Comparison of ENCODE assay signal across 14 cellular contexts in genomic region chr12:66403746-66404145, GRCh38.
A peak's percentile ranks its signal among the peaks of the same experiment; 100 is the strongest.
DNase-seq lines count a peak whose midpoint lies in the region; ATAC-seq and TF ChIP-seq lines count a peak whose summit lies in the region.
"Had no signal": no experiment of that assay in that cellular context is flagged by ENCODE, and none has a peak within 500 bp of the region (broad histone marks: within the 10 kb centered on the region; RNA-seq: fewer than 3 reads in every experiment).

No MANE protein-coding gene starts in this region.

- ATAC-seq in HG02759 (IDR thresholded peaks at IDR 0.05; ENCODE audit: unreplicated experiment): peak; percentile 53

- CTCF ChIA-PET in activated CD4-positive, alpha-beta memory T cell treated with anti-CD3 and anti-CD28 coated beads for 36 hours (lab: Charles Lee): interaction anchor here (0.6 to 3.7 kb wide), 2 partner anchors 43 to 135 kb away, joined by 3 to 17 read pairs; no protein-coding TSS in a partner anchor

- TF ChIP-seq CTCF in GM10266 (IDR thresholded peaks at IDR 0.05; ENCODE audit: control insufficient read depth, insufficient read depth, low read depth, missing control alignments): no peak

- no peaks in the 10 kb centered on the region for H3K27me3 Mint-ChIP-seq in activated CD4-positive, alpha-beta memory T cell treated with anti-CD3 and anti-CD28 coated beads for 36 hours

- no peaks in the 10 kb centered on the region for H3K4me1 Mint-ChIP-seq in activated CD4-positive, alpha-beta memory T cell treated with anti-CD3 and anti-CD28 coated beads for 36 hours (ENCODE audit: low read depth)

- H3K4me3 Mint-ChIP-seq in activated CD4-positive, alpha-beta memory T cell treated with anti-CD3 and anti-CD28 coated beads for 36 hours: no peak overlapping the region
- H3K4me3 Mint-ChIP-seq: mesothelial cell of epicardium had no signal

- intact Hi-C loops in activated CD4-positive, alpha-beta memory T cell treated with anti-CD3 and anti-CD28 coated beads for 36 hours (cut with micrococcal nuclease): loop anchor here (10.0 kb wide), 2 partner anchors 299 to 1089 kb away; no protein-coding TSS in a partner anchor

- POLR2A ChIA-PET in activated CD4-positive, alpha-beta memory T cell treated with anti-CD3 and anti-CD28 coated beads for 36 hours (lab: Charles Lee): no interaction called here

- no peak overlapping the region for H3K27ac Mint-ChIP-seq in activated CD4-positive, alpha-beta memory T cell treated with anti-CD3 and anti-CD28 coated beads for 36 hours
- H3K27ac Mint-ChIP-seq: mesothelial cell of epicardium had no signal

- H3K9me3 Mint-ChIP-seq in activated CD4-positive, alpha-beta memory T cell treated with anti-CD3 and anti-CD28 coated beads for 36 hours: no peaks in the 10 kb centered on the region
- H3K9me3 Mint-ChIP-seq: mesothelial cell of epicardium had no signal

- peak in 2 of 3 experiments; percentile 11 to 42 for DNase-seq in NCI-H1417 (lab: John Stamatoyannopoulos, UW)
- no peak for DNase-seq in NCI-H1417 treated with DMSO at 0.1 percent for 48 hours (lab: John Stamatoyannopoulos, UW)
- peak; percentile 89 for DNase-seq in NCI-H2171 treated with DMSO at 0.1 percent for 48 hours (lab: John Stamatoyannopoulos, UW)
- DNase-seq in inferior parietal cortex (ENCODE audit: extremely low spot score): peak; percentile 38
- no peak for DNase-seq in GM10266 (ENCODE audit: extremely low spot score)
- no peak for DNase-seq in OCI-M2 (lab: John Stamatoyannopoulos, UW; ENCODE audit: unreplicated experiment)
- DNase-seq in activated CD4-positive, alpha-beta memory T cell treated with anti-CD3 and anti-CD28 coated beads for 36 hours: no peak
- DNase-seq: activated T-cell treated with anti-CD3 and anti-CD28 coated beads, Interleukin-2, amount 50 U/mL, for 1 hour; aorta; retina; T1000; upper lobe of left lung had no signal

- H3K36me3 Mint-ChIP-seq in activated CD4-positive, alpha-beta memory T cell treated with anti-CD3 and anti-CD28 coated beads for 36 hours: no peaks in the 10 kb centered on the region
- H3K36me3 Mint-ChIP-seq: mesothelial cell of epicardium had no signal

Comparison
In these comparisons a context has a peak if more than half of its experiments do, and no peak if none do; other contexts are left out.
1. DNase-seq: peak in NCI-H1417 (2 of 3), NCI-H2171 treated with DMSO at 0.1 percent for 48 hours (single experiment) and inferior parietal cortex (single experiment); none in NCI-H1417 treated with DMSO at 0.1 percent for 48 hours (single experiment), GM10266 (single experiment), OCI-M2 (single experiment) and activated CD4-positive, alpha-beta memory T cell treated with anti-CD3 and anti-CD28 coated beads for 36 hours (single experiment).